Comparison of ENCODE assay signal across 10 cellular contexts in the genomic region with DNA sequence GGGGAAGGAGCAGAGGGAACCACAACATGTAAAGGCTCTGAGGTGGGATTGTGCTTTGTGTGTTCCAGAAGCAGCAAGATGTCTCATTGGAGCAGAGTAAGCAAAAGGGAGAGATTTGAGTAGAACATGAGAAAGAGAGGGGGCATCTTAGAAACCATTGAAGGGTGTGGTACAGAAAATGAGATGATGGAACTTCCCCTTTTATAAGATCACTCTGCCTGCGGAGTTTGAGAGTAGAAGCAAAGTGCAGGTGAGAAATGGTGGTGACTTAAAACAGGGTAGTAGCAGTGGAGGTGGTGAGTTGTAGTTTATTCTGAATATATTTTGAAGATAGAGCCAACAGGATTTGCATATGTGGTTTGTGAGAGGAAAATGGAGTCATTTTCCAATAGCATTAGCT. TPM values are rescaled to one million over a fixed set of nuclear protein-coding genes. Genes with fewer than 3 reads are reported as not detected.
A peak's percentile ranks its signal among the peaks of the same experiment; 100 is the strongest.
DNase-seq lines count a peak whose midpoint lies in the region; ATAC-seq lines count a peak whose summit lies in the region.
"Had no signal": no experiment of that assay in that cellular context is flagged by ENCODE, and none has a peak within 500 bp of the region (broad histone marks: within the 10 kb centered on the region; RNA-seq: fewer than 3 reads in every experiment).

No MANE protein-coding gene starts in this region.

- intact Hi-C loops in left colon (cut with DNase I, micrococcal nuclease), result no loop called here
- intact Hi-C loops in left cardiac atrium (cut with DNase I), result no loop called here

- peak; percentile 71 for ATAC-seq in GM18519 (IDR thresholded peaks at IDR 0.05; ENCODE audit: low FRiP score, unreplicated experiment)
- ATAC-seq in GM21447 (IDR thresholded peaks at IDR 0.05; ENCODE audit: unreplicated experiment), result peak; percentile 72
- peak; percentile 66 for ATAC-seq in HG03378 (IDR thresholded peaks at IDR 0.05; ENCODE audit: unreplicated experiment)
- ATAC-seq in left colon, result peak; percentile 44
- ATAC-seq in left cardiac atrium, result no peak
- ATAC-seq: WTC11 had no signal

- DNase-seq in left colon, result no peak
- no peak for DNase-seq in NCI-H345 treated with DMSO at 0.1 percent for 48 hours (lab: John Stamatoyannopoulos, UW; ENCODE audit: unreplicated experiment)
- DNase-seq in left cardiac atrium, result no peak
- DNase-seq in activated CD4-positive, alpha-beta T cell treated with anti-CD3 and anti-CD28 coated beads for 48 hours, result no peak
- DNase-seq: NCI-H524 treated with DMSO at 0.1 percent for 48 hours; stimulated activated naive CD4-positive, alpha-beta T cell treated with Interleukin-2 at 50 U/mL for 16 hours had no signal

RNA-seq across cellular contexts. Expression of a gene that starts 56.0 kb away (rescaled TPM):
- total RNA-seq in left colon (10 to 100 TPM; 76.2 to 81.9 TPM), left cardiac atrium (10 to 100 TPM; 18.8 to 23.8 TPM)

Comparison
In these comparisons a context has a peak if more than half of its experiments do, and no peak if none do; other contexts are left out.
1. ATAC-seq: peak in GM18519 (single experiment), GM21447 (single experiment), HG03378 (single experiment) and left colon (single experiment); none in left cardiac atrium (0 of 2).